In genomic region chr14:92224348-92224954, GRCh38 we compare ENCODE assay signal across 1 cellular context.
TF ChIP-seq lines count a peak whose summit lies in the region.

No MANE protein-coding gene starts in this region.

TF ChIP-seq in SK-N-SH treated with all-trans-retinoic acid at 6 μM for 48 hours, 23 proteins besides CTCF, POLR2A, EP300 and RAD21 (continued from another document):
- TF ChIP-seq TSHZ2 (CRISPR knock-in tag; IDR thresholded peaks at IDR 0.05), result no peak
- no peak for TF ChIP-seq CSDC2 (CRISPR knock-in tag; IDR thresholded peaks at IDR 0.05)
- no peak for TF ChIP-seq ARNTL (CRISPR knock-in tag; IDR thresholded peaks at IDR 0.05; ENCODE audit: borderline replicate concordance, low read depth)
- no peak for TF ChIP-seq ESRRG (CRISPR knock-in tag; IDR thresholded peaks at IDR 0.05)
